19 cellular contexts compared by ENCODE assay signal in genomic region chr4:22942920-22943559, GRCh38.
"Had no signal": no experiment of that assay in that cellular context is flagged by ENCODE, and none has a peak within 500 bp of the region (broad histone marks: within the 10 kb centered on the region; RNA-seq: fewer than 3 reads in every experiment).

No MANE protein-coding gene starts in this region.

- H3K36me3 Mint-ChIP-seq: activated naive CD4-positive, alpha-beta T cell treated with anti-CD3 and anti-CD28 coated beads, Interleukin-2, amount 10 ng/mL, durations not matched to agents 7 days and 5 days; activated naive CD8-positive, alpha-beta T cell treated with anti-CD3 and anti-CD28 coated beads for 36 hours had no signal

- H3K27ac Mint-ChIP-seq: activated CD4-positive, alpha-beta memory T cell treated with anti-CD3 and anti-CD28 coated beads, Interleukin-2, amount 10 ng/mL, durations not matched to agents 7 days and 5 days; activated CD4-positive, alpha-beta T cell treated with anti-CD3 and anti-CD28 coated beads for 36 hours; activated naive CD4-positive, alpha-beta T cell treated with anti-CD3 and anti-CD28 coated beads, Interleukin-2, amount 10 ng/mL, durations not matched to agents 7 days and 5 days; activated naive CD8-positive, alpha-beta T cell treated with anti-CD3 and anti-CD28 coated beads for 36 hours; activated T-cell treated with anti-CD3 and anti-CD28 coated beads, Interleukin-2, amount 50 U/mL, for 72 hours; activated T-helper 2 cell treated with anti-CD3 and anti-CD28 coated beads, Interferon-gamma antibody, Interleukin-2, Interleukin-4, amounts not matched to agents 10 μg/mL and 5 μg/mL and 100 μg/mL, durations not matched to agents 14 hours and 24 hours and 36 hours had no signal

- H3K27ac ChIP-seq: brain microvascular endothelial cell, SK-N-MC, VCaP had no signal

- H3K36me3 ChIP-seq: brain microvascular endothelial cell, MG63 had no signal

- H3K9me3 ChIP-seq: MG63 had no signal

- H3K4me1 Mint-ChIP-seq: activated CD4-positive, alpha-beta memory T cell treated with anti-CD3 and anti-CD28 coated beads, Interleukin-2, amount 10 ng/mL, durations not matched to agents 7 days and 5 days; activated CD4-positive, alpha-beta T cell treated with anti-CD3 and anti-CD28 coated beads for 36 hours; activated naive CD4-positive, alpha-beta T cell treated with anti-CD3 and anti-CD28 coated beads, Interleukin-2, amount 10 ng/mL, durations not matched to agents 7 days and 5 days; activated naive CD8-positive, alpha-beta T cell treated with anti-CD3 and anti-CD28 coated beads for 36 hours had no signal

- H3K27me3 Mint-ChIP-seq: activated CD4-positive, alpha-beta memory T cell treated with anti-CD3 and anti-CD28 coated beads, Interleukin-2, amount 10 ng/mL, durations not matched to agents 7 days and 5 days; activated CD4-positive, alpha-beta T cell treated with anti-CD3 and anti-CD28 coated beads for 36 hours; activated naive CD4-positive, alpha-beta T cell treated with anti-CD3 and anti-CD28 coated beads, Interleukin-2, amount 10 ng/mL, durations not matched to agents 7 days and 5 days; activated naive CD8-positive, alpha-beta T cell treated with anti-CD3 and anti-CD28 coated beads for 36 hours had no signal

- H3K4me3 ChIP-seq: MG63, SK-N-MC had no signal

- H3K27me3 ChIP-seq: brain microvascular endothelial cell, MG63 had no signal

- DNase-seq: activated CD4-positive, alpha-beta memory T cell treated with anti-CD3 and anti-CD28 coated beads, Interleukin-2, amount 10 ng/mL, durations not matched to agents 7 days and 5 days; activated CD4-positive, alpha-beta T cell treated with anti-CD3 and anti-CD28 coated beads for 36 hours; activated CD4-positive, alpha-beta T cell treated with anti-CD3 and anti-CD28 coated beads, Interleukin-2, amount 50 U/mL, for 1 hour; activated gamma-delta T cell treated with Interleukin-2 at 50 U/mL for 16 hours; activated naive CD4-positive, alpha-beta T cell treated with anti-CD3 and anti-CD28 coated beads, Interleukin-2, amount 10 ng/mL, durations not matched to agents 7 days and 5 days; activated naive CD8-positive, alpha-beta T cell treated with anti-CD3 and anti-CD28 coated beads for 36 hours; activated T-cell treated with anti-CD3 and anti-CD28 coated beads, Interleukin-2, amount 50 U/mL, for 72 hours; brain microvascular endothelial cell; cerebellar nuclear complex; MG63; NCI-H1105; NCI-H1436; NCI-H1694 treated with DMSO at 0.1 percent for 48 hours; NCI-H2029 treated with DMSO at 0.1 percent for 48 hours; NCI-H510A treated with DMSO at 0.1 percent for 48 hours; T-helper 1 cell had no signal

- ATAC-seq: activated CD4-positive, alpha-beta T cell treated with anti-CD3 and anti-CD28 coated beads for 36 hours; activated T-cell treated with anti-CD3 and anti-CD28 coated beads, Interleukin-2, amount 50 U/mL, for 72 hours had no signal

- H3K9me3 Mint-ChIP-seq: activated naive CD4-positive, alpha-beta T cell treated with anti-CD3 and anti-CD28 coated beads, Interleukin-2, amount 10 ng/mL, durations not matched to agents 7 days and 5 days; activated naive CD8-positive, alpha-beta T cell treated with anti-CD3 and anti-CD28 coated beads for 36 hours; activated T-helper 2 cell treated with anti-CD3 and anti-CD28 coated beads, Interferon-gamma antibody, Interleukin-2, Interleukin-4, amounts not matched to agents 10 μg/mL and 5 μg/mL and 100 μg/mL, durations not matched to agents 14 hours and 24 hours and 36 hours had no signal

- H3K4me3 Mint-ChIP-seq: activated CD4-positive, alpha-beta memory T cell treated with anti-CD3 and anti-CD28 coated beads, Interleukin-2, amount 10 ng/mL, durations not matched to agents 7 days and 5 days; activated CD4-positive, alpha-beta T cell treated with anti-CD3 and anti-CD28 coated beads for 36 hours; activated naive CD4-positive, alpha-beta T cell treated with anti-CD3 and anti-CD28 coated beads, Interleukin-2, amount 10 ng/mL, durations not matched to agents 7 days and 5 days; activated naive CD8-positive, alpha-beta T cell treated with anti-CD3 and anti-CD28 coated beads for 36 hours; activated T-cell treated with anti-CD3 and anti-CD28 coated beads, Interleukin-2, amount 50 U/mL, for 72 hours had no signal
